Comparison of ENCODE assay signal across 3 cellular contexts in genomic region chr5:157482702-157483101, GRCh38. TPM values are rescaled to one million over a fixed set of nuclear protein-coding genes. Genes with fewer than 3 reads are reported as not detected.
"Had no signal": no experiment of that assay in that cellular context is flagged by ENCODE, and none has a peak within 500 bp of the region (broad histone marks: within the 10 kb centered on the region; RNA-seq: fewer than 3 reads in every experiment).

No MANE protein-coding gene starts in this region.

RNA-seq across cellular contexts. Expression of gene NIPAL4, which starts 22.7 kb away (rescaled TPM):
- total RNA-seq: body of pancreas, dermis blood vessel endothelial cell, endothelial cell of umbilical vein had no signal
